Comparison of ENCODE assay signal across 38 cellular contexts in genomic region chr19:23054456-23054855, GRCh38. TPM values are rescaled to one million over a fixed set of nuclear protein-coding genes. Genes with fewer than 3 reads are reported as not detected.
"Had no signal": no experiment of that assay in that cellular context is flagged by ENCODE, and none has a peak within 500 bp of the region (broad histone marks: within the 10 kb centered on the region; RNA-seq: fewer than 3 reads in every experiment).

No MANE protein-coding gene starts in this region.

- H3K27ac ChIP-seq: KMS-11 had no signal

- H3K9ac ChIP-seq: KMS-11 had no signal

- H3K9me3 ChIP-seq: MG63 had no signal

- H3K27me3 ChIP-seq: MG63 had no signal

- H3K36me3 ChIP-seq: MG63 had no signal

- DNase-seq: Karpas-422, Kasumi-1, MG63, MM.1S, MV-4-11, NCI-H1048, NCI-H1092, NCI-H1092 treated with DMSO at 0.1 percent for 48 hours, NCI-H1105, NCI-H1105 treated with DMSO at 0.1 percent for 48 hours, NCI-H1417, NCI-H1417 treated with DMSO at 0.1 percent for 48 hours, NCI-H1436, NCI-H1436 treated with DMSO at 0.1 percent for 48 hours, NCI-H146, NCI-H1694, NCI-H1694 treated with DMSO at 0.1 percent for 48 hours, NCI-H187, NCI-H187 treated with DMSO at 0.1 percent for 48 hours, NCI-H1930, NCI-H2029, NCI-H2029 treated with DMSO at 0.1 percent for 48 hours, NCI-H2081 treated with DMSO at 0.1 percent for 48 hours, NCI-H2107, NCI-H2171, NCI-H2171 treated with DMSO at 0.1 percent for 48 hours, NCI-H2227 treated with DMSO at 0.1 percent for 48 hours, NCI-H226, NCI-H345, NCI-H446, NCI-H446 treated with DMSO at 0.1 percent for 48 hours, NCI-H510A, NCI-H510A treated with DMSO at 0.1 percent for 48 hours had no signal

- H3K4me3 ChIP-seq: MG63 had no signal

- H3K4me2 ChIP-seq: KMS-11 had no signal

RNA-seq across cellular contexts. Expression of gene ZNF728, which starts 51.5 kb away (rescaled TPM):
- total RNA-seq: LHCN-M2, M059J, MCF 10A, NCI-H460 had no signal
